Comparison of ENCODE assay signal across 1 cellular context in genomic region chr16:1960665-1961630, GRCh38.
TF ChIP-seq lines count a peak whose summit lies in the region.

No MANE protein-coding gene starts in this region.

TF ChIP-seq in K562, 482 proteins besides CTCF, POLR2A, EP300 and RAD21 (continued from another document and continues in another):
- no peak for TF ChIP-seq RREB1 (CRISPR knock-in tag; IDR thresholded peaks at IDR 0.05)
- no peak for TF ChIP-seq FOXJ3 (CRISPR knock-in tag; IDR thresholded peaks at IDR 0.05)
- TF ChIP-seq SIN3A (IDR thresholded peaks at IDR 0.05; ENCODE audit: borderline replicate concordance in 2 of 2, control insufficient read depth in 1 of 2, low read depth in 2 of 2, low read length in 2 of 2): peak in 1 of 2 experiments; percentile 78; a peak in 2 of 4 replicates
- TF ChIP-seq CREB3L1 (IDR thresholded peaks at IDR 0.05; ENCODE audit: borderline replicate concordance, low read depth): no peak
- TF ChIP-seq ZBED1 (IDR thresholded peaks at IDR 0.05): peak; percentile 84
- TF ChIP-seq MAZ (CRISPR knock-in tag; conservative IDR thresholded peaks at IDR 0.05 in 1 of 2, IDR thresholded peaks at IDR 0.05 in 1 of 2): peak; percentile 25 to 35; a peak in 1 of 4 replicates
- peak in 1 of 2 experiments; percentile 29; a peak in 2 of 4 replicates for TF ChIP-seq KDM1A (IDR thresholded peaks at IDR 0.05)
- TF ChIP-seq ZBTB7A (IDR thresholded peaks at IDR 0.05; ENCODE audit: borderline replicate concordance, control insufficient read depth, low read depth, low read length): no peak
- no peak for TF ChIP-seq TSC22D4 (tag; IDR thresholded peaks at IDR 0.05)
- TF ChIP-seq MNT (conservative IDR thresholded peaks at IDR 0.05): 0 out of 4 replicates have a peak, but pooled peaks of 1 of the 2 experiments have one; percentile 31
- no peak for TF ChIP-seq NONO (IDR thresholded peaks at IDR 0.05; ENCODE audit: low read depth in 2 of 2, low read length in 1 of 2)
- no peak for TF ChIP-seq MCM7 (IDR thresholded peaks at IDR 0.05)
- TF ChIP-seq ZNF586 (CRISPR knock-in tag; conservative IDR thresholded peaks at IDR 0.05): peak; percentile 47; the same call in 1 of the 2 replicates
- TF ChIP-seq FOXO4 (CRISPR knock-in tag; IDR thresholded peaks at IDR 0.05): 0 out of 2 replicates have a peak, but pooled peaks have one; percentile 54
- no peak; the same call in 1 of the 2 replicates for TF ChIP-seq MYC (IDR thresholded peaks at IDR 0.05; ENCODE audit: low read depth, low read length)
- peak; percentile 63; the same call in 1 of the 2 replicates for TF ChIP-seq MYC (CRISPR knock-in tag; IDR thresholded peaks at IDR 0.05; ENCODE audit: borderline replicate concordance, low read depth)
- no peak for TF ChIP-seq TCFL5 (CRISPR knock-in tag; conservative IDR thresholded peaks at IDR 0.05)
- no peak for TF ChIP-seq HDAC3 (IDR thresholded peaks at IDR 0.05; ENCODE audit: borderline replicate concordance, partially characterized antibody)
- peak; percentile 18 for TF ChIP-seq TAF1 (IDR thresholded peaks at IDR 0.05; ENCODE audit: control insufficient read depth, extremely low read depth, insufficient read depth, low read length, severe bottlenecking)
- TF ChIP-seq ZBTB9 (CRISPR knock-in tag; IDR thresholded peaks at IDR 0.05): no peak; the same call in 1 of the 2 replicates
- peak; percentile 83; the same call in 1 of the 2 replicates for TF ChIP-seq ZNF551 (CRISPR knock-in tag; IDR thresholded peaks at IDR 0.05)
- 0 out of 2 replicates have a peak, but pooled peaks have one; percentile 26 for TF ChIP-seq SOX6 (IDR thresholded peaks at IDR 0.05)
- 0 out of 2 replicates have a peak, but pooled peaks have one; percentile 51 for TF ChIP-seq ZNF232 (CRISPR knock-in tag; IDR thresholded peaks at IDR 0.05)
- 0 out of 2 replicates have a peak, but pooled peaks have one; percentile 39 for TF ChIP-seq PTBP1 (IDR thresholded peaks at IDR 0.05; ENCODE audit: low read depth, low read length)
- no peak; a peak in 1 of 4 replicates for TF ChIP-seq MLLT1 (IDR thresholded peaks at IDR 0.05)
- TF ChIP-seq POLR2AphosphoS5 (IDR thresholded peaks at IDR 0.05; ENCODE audit: control insufficient read depth, insufficient read depth, low read depth, low read length): peak; percentile 88
- TF ChIP-seq ZNF143 (CRISPR knock-in tag; IDR thresholded peaks at IDR 0.05): no peak
- peak; percentile 42; the same call in 1 of the 2 replicates for TF ChIP-seq ZNF347 (CRISPR knock-in tag; IDR thresholded peaks at IDR 0.05; ENCODE audit: low read depth)
- TF ChIP-seq ZNF224 (CRISPR knock-in tag; IDR thresholded peaks at IDR 0.05): no peak
- no peak for TF ChIP-seq RBM15 (IDR thresholded peaks at IDR 0.05; ENCODE audit: insufficient read depth, low read length)
- TF ChIP-seq NFXL1 (CRISPR knock-in tag; IDR thresholded peaks at IDR 0.05): peak; percentile 71; the same call in 1 of the 2 replicates
- peak; percentile 88; the same call in 1 of the 2 replicates for TF ChIP-seq ESRRB (CRISPR knock-in tag; IDR thresholded peaks at IDR 0.05; ENCODE audit: borderline replicate concordance)
- peak; percentile 29; the same call in 1 of the 2 replicates for TF ChIP-seq ELF2 (CRISPR knock-in tag; IDR thresholded peaks at IDR 0.05)
- no peak for TF ChIP-seq MCM3 (IDR thresholded peaks at IDR 0.05)
- no peak for TF ChIP-seq NELFE (IDR thresholded peaks at IDR 0.05; ENCODE audit: insufficient read depth, insufficient read length)
- no peak for TF ChIP-seq ZKSCAN1 (IDR thresholded peaks at IDR 0.05; ENCODE audit: low read depth, low read length)
- no peak for TF ChIP-seq BCL6 (CRISPR knock-in tag; IDR thresholded peaks at IDR 0.05)
- no peak for TF ChIP-seq RBM14 (IDR thresholded peaks at IDR 0.05; ENCODE audit: borderline replicate concordance, insufficient read depth, low read depth, low read length)
- TF ChIP-seq U2AF1 (optimal IDR thresholded peaks at IDR 0.05; ENCODE audit: low read depth, low read length): no peak
- no peak for TF ChIP-seq TRIM28 (IDR thresholded peaks at IDR 0.05)
- no peak for TF ChIP-seq ATF4 (CRISPR knock-in tag; IDR thresholded peaks at IDR 0.05)
- TF ChIP-seq RBM17 (IDR thresholded peaks at IDR 0.05; ENCODE audit: borderline replicate concordance, low read depth, low read length): no peak
- TF ChIP-seq KLF10 (CRISPR knock-in tag; IDR thresholded peaks at IDR 0.05): peak; percentile 84
- no peak for TF ChIP-seq U2AF2 (optimal IDR thresholded peaks at IDR 0.05; ENCODE audit: low read depth, low read length)
- TF ChIP-seq DMBX1 (CRISPR knock-in tag; IDR thresholded peaks at IDR 0.05; ENCODE audit: borderline replicate concordance): no peak
- TF ChIP-seq DLX4 (CRISPR knock-in tag; IDR thresholded peaks at IDR 0.05): peak; percentile 65; the same call in 1 of the 2 replicates
- TF ChIP-seq ZNF740 (CRISPR knock-in tag; IDR thresholded peaks at IDR 0.05): 0 out of 2 replicates have a peak, but pooled peaks have one; percentile 12
- TF ChIP-seq ZNF740 (tag; IDR thresholded peaks at IDR 0.05): no peak
- TF ChIP-seq SIX5 (IDR thresholded peaks at IDR 0.05; ENCODE audit: borderline replicate concordance in 1 of 2, insufficient read depth in 1 of 2, low read depth in 1 of 2, low read length in 2 of 2): no peak
- no peak for TF ChIP-seq COPS2 (conservative IDR thresholded peaks at IDR 0.05)
- no peak for TF ChIP-seq MEF2A (IDR thresholded peaks at IDR 0.05; ENCODE audit: control insufficient read depth, low read depth, low read length)
- no peak for TF ChIP-seq ZFP1 (CRISPR knock-in tag; IDR thresholded peaks at IDR 0.05)
- TF ChIP-seq L3MBTL2 (IDR thresholded peaks at IDR 0.05): peak; percentile 58
- no peak for TF ChIP-seq ZNF384 (IDR thresholded peaks at IDR 0.05; ENCODE audit: low read depth, low read length)
- TF ChIP-seq JUN (IDR thresholded peaks at IDR 0.05; ENCODE audit: borderline replicate concordance, low read depth, low read length): no peak
- no peak for TF ChIP-seq JUN (CRISPR knock-in tag; IDR thresholded peaks at IDR 0.05; ENCODE audit: borderline replicate concordance)
